ENCODE assay signal across 29 cellular contexts in genomic region chr1:152912900-152913299, GRCh38. TPM values are rescaled to one million over a fixed set of nuclear protein-coding genes. Genes with fewer than 3 reads are reported as not detected.
"Had no signal": no experiment of that assay in that cellular context is flagged by ENCODE, and none has a peak within 500 bp of the region (broad histone marks: within the 10 kb centered on the region; RNA-seq: fewer than 3 reads in every experiment).

No MANE protein-coding gene starts in this region.

- H3K27ac ChIP-seq: adrenal gland, coronary artery, right lobe of liver, thoracic aorta, upper lobe of left lung had no signal

- H3K36me3 ChIP-seq: adrenal gland, right lobe of liver, thoracic aorta, upper lobe of left lung had no signal

- H3K4me1 ChIP-seq: adrenal gland, right lobe of liver, upper lobe of left lung had no signal

- H3K36me3 Mint-ChIP-seq: activated naive CD8-positive, alpha-beta T cell had no signal

- ATAC-seq: activated T-cell treated with anti-CD3 and anti-CD28 coated beads, Interleukin-2, amount 50 U/mL, for 4 hours; mucosa of descending colon; right lobe of liver; SK-N-SH treated with all-trans-retinoic acid at 6 μM for 48 hours; WTC11 had no signal

- H3K4me1 Mint-ChIP-seq: endodermal cell, neural crest cell had no signal

- DNase-seq: activated CD4-positive, alpha-beta T cell treated with anti-CD3 and anti-CD28 coated beads, Interleukin-2, amount 50 U/mL, for 48 hours; activated CD8-positive, alpha-beta memory T cell treated with anti-CD3 and anti-CD28 coated beads, Interleukin-2, amount 50 U/mL, for 48 hours; activated naive CD4-positive, alpha-beta T cell; activated T-cell treated with anti-CD3 and anti-CD28 coated beads, Interleukin-2, amount 50 U/mL, for 4 hours; adrenal gland; cerebellar nuclear complex; endodermal cell; foreskin fibroblast; mesenchymal stem cell; mucosa of descending colon; posterior cingulate gyrus; right lobe of liver; stimulated activated CD4-positive, alpha-beta T cell treated with anti-CD3 and anti-CD28 coated beads, Interleukin-2, amount 100 ng/mL, for 48 hours; stimulated activated CD8-positive, alpha-beta memory T cell treated with anti-CD3 and anti-CD28 coated beads, Interleukin-4, amount 100 ng/mL, for 48 hours; stimulated activated naive CD4-positive, alpha-beta T cell treated with Interleukin-2 at 50 U/mL for 16 hours had no signal

- H3K9me3 Mint-ChIP-seq: activated T-cell treated with anti-CD3 and anti-CD28 coated beads, Interleukin-2, amount 50 U/mL, for 4 hours; activated T-helper 2 cell treated with anti-CD3 and anti-CD28 coated beads, Interferon-gamma antibody, Interleukin-2, Interleukin-4, amounts not matched to agents 10 μg/mL and 5 μg/mL and 100 μg/mL, durations not matched to agents 14 hours and 24 hours and 36 hours had no signal

- FAIRE-seq: astrocyte had no signal

- H3K4me3 ChIP-seq: adrenal gland, coronary artery, mucosa of descending colon, right lobe of liver, thoracic aorta, upper lobe of left lung had no signal

- H3K27ac Mint-ChIP-seq: activated naive CD8-positive, alpha-beta T cell; activated T-helper 2 cell treated with anti-CD3 and anti-CD28 coated beads, Interferon-gamma antibody, Interleukin-2, Interleukin-4, amounts not matched to agents 10 μg/mL and 5 μg/mL and 100 μg/mL, durations not matched to agents 14 hours and 24 hours and 36 hours; endodermal cell; WTC11 had no signal

- H3K4me3 Mint-ChIP-seq: activated naive CD8-positive, alpha-beta T cell; activated T-cell treated with anti-CD3 and anti-CD28 coated beads, Interleukin-2, amount 50 U/mL, for 4 hours; endodermal cell; neural crest cell; WTC11 had no signal

- H3K27me3 ChIP-seq: adrenal gland, right lobe of liver, upper lobe of left lung had no signal

- H3K9me3 ChIP-seq: adrenal gland, mucosa of descending colon, right lobe of liver, thoracic aorta, upper lobe of left lung had no signal

RNA-seq across cellular contexts. Expression of gene IVL, which starts 4.6 kb away (rescaled TPM):
- total RNA-seq: activated CD8-positive, alpha-beta memory T cell treated with anti-CD3 and anti-CD28 coated beads for 36 hours; activated T-cell treated with anti-CD3 and anti-CD28 coated beads, Interleukin-2, amount 50 U/mL, for 4 hours; activated T-helper 2 cell treated with anti-CD3 and anti-CD28 coated beads, Interferon-gamma antibody, Interleukin-2, Interleukin-4, amounts not matched to agents 10 μg/mL and 5 μg/mL and 100 μg/mL, durations not matched to agents 14 hours and 24 hours and 36 hours; adrenal gland; endodermal cell; fibroblast of lung; liver; mucosa of descending colon; neural crest cell; omental fat pad; right lobe of liver; WTC11 had no signal

RNA-seq across cellular contexts. Expression of gene SPRR5, which starts 34.1 kb away (rescaled TPM):
- total RNA-seq: activated CD8-positive, alpha-beta memory T cell treated with anti-CD3 and anti-CD28 coated beads for 36 hours; activated T-cell treated with anti-CD3 and anti-CD28 coated beads, Interleukin-2, amount 50 U/mL, for 4 hours; activated T-helper 2 cell treated with anti-CD3 and anti-CD28 coated beads, Interferon-gamma antibody, Interleukin-2, Interleukin-4, amounts not matched to agents 10 μg/mL and 5 μg/mL and 100 μg/mL, durations not matched to agents 14 hours and 24 hours and 36 hours; adrenal gland; astrocyte; endodermal cell; epithelial cell of proximal tubule; fibroblast of lung; liver; mucosa of descending colon; neural crest cell; omental fat pad; right lobe of liver; thoracic aorta; upper lobe of left lung; WTC11 had no signal
- polyA plus RNA-seq: adrenal gland, fibroblast of lung, liver had no signal

RNA-seq across cellular contexts. Expression of gene SMCP, which starts 34.8 kb away (rescaled TPM):
- total RNA-seq: activated CD8-positive, alpha-beta memory T cell treated with anti-CD3 and anti-CD28 coated beads for 36 hours; activated T-cell treated with anti-CD3 and anti-CD28 coated beads, Interleukin-2, amount 50 U/mL, for 4 hours; activated T-helper 2 cell treated with anti-CD3 and anti-CD28 coated beads, Interferon-gamma antibody, Interleukin-2, Interleukin-4, amounts not matched to agents 10 μg/mL and 5 μg/mL and 100 μg/mL, durations not matched to agents 14 hours and 24 hours and 36 hours; adrenal gland; astrocyte; endodermal cell; epithelial cell of proximal tubule; liver; mucosa of descending colon; neural crest cell; omental fat pad; right lobe of liver; thoracic aorta; upper lobe of left lung; WTC11 had no signal
- polyA plus RNA-seq: adrenal gland, liver had no signal

RNA-seq across cellular contexts. Expression of gene LCE7A, which starts 53.1 kb away (rescaled TPM):
- total RNA-seq: activated CD8-positive, alpha-beta memory T cell treated with anti-CD3 and anti-CD28 coated beads for 36 hours; activated T-cell treated with anti-CD3 and anti-CD28 coated beads, Interleukin-2, amount 50 U/mL, for 4 hours; activated T-helper 2 cell treated with anti-CD3 and anti-CD28 coated beads, Interferon-gamma antibody, Interleukin-2, Interleukin-4, amounts not matched to agents 10 μg/mL and 5 μg/mL and 100 μg/mL, durations not matched to agents 14 hours and 24 hours and 36 hours; adrenal gland; astrocyte; endodermal cell; epithelial cell of proximal tubule; fibroblast of lung; liver; mucosa of descending colon; neural crest cell; omental fat pad; right lobe of liver; thoracic aorta; upper lobe of left lung; WTC11 had no signal
- polyA plus RNA-seq: adrenal gland, fibroblast of lung, liver had no signal

RNA-seq across cellular contexts. Expression of gene SPRR4, which starts 57.5 kb away (rescaled TPM):
- total RNA-seq: activated CD8-positive, alpha-beta memory T cell treated with anti-CD3 and anti-CD28 coated beads for 36 hours; activated T-cell treated with anti-CD3 and anti-CD28 coated beads, Interleukin-2, amount 50 U/mL, for 4 hours; activated T-helper 2 cell treated with anti-CD3 and anti-CD28 coated beads, Interferon-gamma antibody, Interleukin-2, Interleukin-4, amounts not matched to agents 10 μg/mL and 5 μg/mL and 100 μg/mL, durations not matched to agents 14 hours and 24 hours and 36 hours; adrenal gland; astrocyte; endodermal cell; epithelial cell of proximal tubule; fibroblast of lung; liver; mucosa of descending colon; neural crest cell; omental fat pad; right lobe of liver; thoracic aorta; upper lobe of left lung; WTC11 had no signal
- polyA plus RNA-seq: adrenal gland, fibroblast of lung, liver had no signal
